In the genomic region with DNA sequence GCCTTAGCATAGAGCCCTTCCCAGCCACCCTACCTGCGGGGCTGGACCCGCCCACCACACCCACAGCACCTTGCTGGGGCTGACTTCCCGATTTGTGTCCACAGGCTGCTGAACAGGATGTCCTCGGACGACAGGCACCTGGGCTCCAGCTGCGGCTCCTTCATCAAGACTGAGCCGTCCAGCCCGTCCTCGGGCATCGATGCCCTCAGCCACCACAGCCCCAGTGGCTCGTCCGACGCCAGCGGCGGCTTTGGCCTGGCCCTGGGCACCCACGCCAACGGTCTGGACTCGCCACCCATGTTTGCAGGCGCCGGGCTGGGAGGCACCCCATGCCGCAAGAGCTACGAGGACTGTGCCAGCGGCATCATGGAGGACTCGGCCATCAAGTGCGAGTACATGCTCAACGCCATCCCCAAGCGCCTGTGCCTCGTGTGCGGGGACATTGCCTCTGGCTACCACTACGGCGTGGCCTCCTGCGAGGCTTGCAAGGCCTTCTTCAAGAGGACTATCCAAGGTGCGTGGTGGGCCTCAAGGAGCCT, we compare ENCODE assay signal across 1 cellular context.
TF ChIP-seq lines count a peak whose summit lies in the region.

No MANE protein-coding gene starts in this region.

TF ChIP-seq in H1, 55 proteins besides CTCF, POLR2A, EP300 and RAD21 (continued from another document):
- TF ChIP-seq KDM5A (IDR thresholded peaks at IDR 0.05; ENCODE audit: low read length) (no peak), TBP (IDR thresholded peaks at IDR 0.05; ENCODE audit: low read depth, low read length) (no peak), GABPA (IDR thresholded peaks at IDR 0.05; ENCODE audit: borderline replicate concordance, insufficient read depth, low read length) (no peak), SAP30 (IDR thresholded peaks at IDR 0.05; ENCODE audit: insufficient read depth, insufficient replicate concordance, low read length) (no peak), POLR2AphosphoS5 (IDR thresholded peaks at IDR 0.05; ENCODE audit: low read depth, low read length) (no peak), BCL11A (IDR thresholded peaks at IDR 0.05; ENCODE audit: low read depth in 2 of 2, low read length in 2 of 2) (no peak), KDM1A (IDR thresholded peaks at IDR 0.05; ENCODE audit: borderline replicate concordance, low read length) (no peak), FOSL1 (IDR thresholded peaks at IDR 0.05; ENCODE audit: insufficient read depth, low read depth, low read length) (no peak)
